23 cellular contexts compared by ENCODE assay signal in the genomic region with DNA sequence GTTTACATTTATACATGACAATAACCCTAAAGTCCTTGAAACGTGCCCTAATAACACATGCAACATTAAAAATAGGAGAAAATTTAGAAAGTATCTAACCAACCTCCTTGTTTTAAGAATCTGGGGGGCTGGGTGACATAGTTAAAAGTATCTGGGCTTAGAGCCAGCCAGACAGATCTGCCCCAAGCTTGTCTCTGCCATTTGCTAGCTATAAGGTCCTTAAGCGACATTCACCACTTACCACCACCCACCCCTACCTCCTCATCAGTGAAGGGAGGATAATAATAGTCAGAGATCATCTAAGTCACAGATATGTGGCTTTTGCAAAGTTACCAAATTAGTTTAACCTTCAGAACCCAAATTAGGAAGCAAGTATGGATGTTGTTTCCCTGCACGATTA.
"Had no signal": no experiment of that assay in that cellular context is flagged by ENCODE, and none has a peak within 500 bp of the region (broad histone marks: within the 10 kb centered on the region; RNA-seq: fewer than 3 reads in every experiment).

No MANE protein-coding gene starts in this region.

- H3K27ac ChIP-seq: colonic mucosa, gastrocnemius medialis, psoas muscle, testis had no signal

- H3K27me3 ChIP-seq: colonic mucosa, gastrocnemius medialis, testis, upper lobe of left lung had no signal

- H3K36me3 Mint-ChIP-seq: activated CD8-positive, alpha-beta memory T cell treated with anti-CD3 and anti-CD28 coated beads, Interleukin-2, amount 10 ng/mL, durations not matched to agents 7 days and 5 days; memory B cell; naive B cell had no signal

- H3K4me1 Mint-ChIP-seq: activated B cell treated with CpG ODN at 0.5 μM for 24 hours, memory B cell, naive B cell had no signal

- H3K9me3 ChIP-seq: colonic mucosa, gastrocnemius medialis, mucosa of descending colon, psoas muscle, testis, upper lobe of left lung had no signal

- H3K4me3 ChIP-seq: colonic mucosa, gastrocnemius medialis, mucosa of descending colon, psoas muscle, testis had no signal

- DNase-seq: activated B cell treated with CpG ODN at 0.5 μM for 24 hours; activated CD4-positive, alpha-beta memory T cell treated with anti-CD3 and anti-CD28 coated beads, Interleukin-2, amount 10 ng/mL, durations not matched to agents 7 days and 5 days; activated CD4-positive, alpha-beta T cell treated with anti-CD3 and anti-CD28 coated beads for 48 hours; activated CD8-positive, alpha-beta memory T cell treated with anti-CD3 and anti-CD28 coated beads, Interleukin-2, amount 10 ng/mL, durations not matched to agents 7 days and 5 days; activated naive CD4-positive, alpha-beta T cell treated with Interleukin-2 at 50 U/mL for 16 hours; colonic mucosa; erythroblast; gastrocnemius medialis; head of caudate nucleus; left ventricle myocardium superior; mucosa of descending colon; naive B cell; psoas muscle; right cardiac atrium; stimulated activated CD4-positive, alpha-beta T cell treated with anti-CD3 and anti-CD28 coated beads, Interleukin-15, amount 100 ng/mL, for 24 hours; stimulated activated CD4-positive, alpha-beta T cell treated with anti-CD3 and anti-CD28 coated beads, Interleukin-2, amount 100 ng/mL, for 48 hours; stimulated activated naive CD8-positive, alpha-beta T cell treated with anti-CD3 and anti-CD28 coated beads, Interleukin-15, amount 100 ng/mL, for 72 hours; testis; upper lobe of left lung had no signal

- H3K9me3 Mint-ChIP-seq: activated B cell treated with CpG ODN at 0.5 μM for 24 hours; activated CD4-positive, alpha-beta memory T cell treated with anti-CD3 and anti-CD28 coated beads, Interleukin-2, amount 10 ng/mL, durations not matched to agents 7 days and 5 days; activated T-helper 2 cell treated with anti-CD3 and anti-CD28 coated beads, Interferon-gamma antibody, Interleukin-2, Interleukin-4, amounts not matched to agents 10 μg/mL and 5 μg/mL and 100 μg/mL, durations not matched to agents 14 hours and 24 hours and 36 hours; central memory CD8-positive, alpha-beta T cell; memory B cell; naive B cell; neural crest cell; stimulated activated naive CD8-positive, alpha-beta T cell treated with anti-CD3 and anti-CD28 coated beads, Interleukin-15, amount 100 ng/mL, for 72 hours had no signal

- H3K36me3 ChIP-seq: colonic mucosa, gastrocnemius medialis, upper lobe of left lung had no signal

- ATAC-seq: gastrocnemius medialis; left ventricle myocardium superior; psoas muscle; right cardiac atrium; stimulated activated naive CD8-positive, alpha-beta T cell treated with anti-CD3 and anti-CD28 coated beads, Interleukin-15, amount 100 ng/mL, for 72 hours had no signal

- H3K4me3 Mint-ChIP-seq: activated B cell treated with CpG ODN at 0.5 μM for 24 hours; activated CD8-positive, alpha-beta memory T cell treated with anti-CD3 and anti-CD28 coated beads, Interleukin-2, amount 10 ng/mL, durations not matched to agents 7 days and 5 days; central memory CD8-positive, alpha-beta T cell; memory B cell; naive B cell; neural crest cell; stimulated activated naive CD8-positive, alpha-beta T cell treated with anti-CD3 and anti-CD28 coated beads, Interleukin-15, amount 100 ng/mL, for 72 hours had no signal

- H3K4me1 ChIP-seq: colonic mucosa, gastrocnemius medialis, testis had no signal

- H3K27ac Mint-ChIP-seq: activated B cell treated with CpG ODN at 0.5 μM for 24 hours; activated CD4-positive, alpha-beta memory T cell treated with anti-CD3 and anti-CD28 coated beads, Interleukin-2, amount 10 ng/mL, durations not matched to agents 7 days and 5 days; activated T-helper 2 cell treated with anti-CD3 and anti-CD28 coated beads, Interferon-gamma antibody, Interleukin-2, Interleukin-4, amounts not matched to agents 10 μg/mL and 5 μg/mL and 100 μg/mL, durations not matched to agents 14 hours and 24 hours and 36 hours; memory B cell; stimulated activated naive CD8-positive, alpha-beta T cell treated with anti-CD3 and anti-CD28 coated beads, Interleukin-15, amount 100 ng/mL, for 72 hours had no signal
